15 cellular contexts compared by ENCODE assay signal in genomic region chrX:94576367-94577004, GRCh38.
DNase-seq lines count a peak whose midpoint lies in the region; ATAC-seq, FAIRE-seq and TF ChIP-seq lines count a peak whose summit lies in the region.
"Had no signal": no experiment of that assay in that cellular context is flagged by ENCODE, and none has a peak within 500 bp of the region (broad histone marks: within the 10 kb centered on the region; RNA-seq: fewer than 3 reads in every experiment).

No MANE protein-coding gene starts in this region.

- no peak overlapping the region for H4K5ac ChIP-seq in IMR-90 (ENCODE audit: low read depth, low read length)

- ATAC-seq in IMR-90 (ENCODE audit: low read depth) (no peak), GM19328 (IDR thresholded peaks at IDR 0.05; ENCODE audit: unreplicated experiment) (no peak)
- ATAC-seq: Panc1, T-helper 17 cell had no signal

- no peak overlapping the region for H3K4me3 ChIP-seq in IMR-90 (ENCODE audit: insufficient read depth, low read depth, low read length)
- no peak overlapping the region for H3K4me3 ChIP-seq in kidney (ENCODE audit: low read length in 2 of 2)
- no peak overlapping the region for H3K4me3 ChIP-seq in tibial nerve

- no peak overlapping the region for H2AK5ac ChIP-seq in IMR-90 (ENCODE audit: low read depth, low read length)

- no peak overlapping the region for H3K56ac ChIP-seq in IMR-90 (ENCODE audit: extremely low read depth, insufficient read depth, low read length)

- no peak overlapping the region for H2BK15ac ChIP-seq in IMR-90 (ENCODE audit: low read depth, low read length)

- H3K79me1 ChIP-seq in IMR-90 (ENCODE audit: low read depth in 1 of 2, low read length in 2 of 2) = no peaks in the 10 kb centered on the region

- dilution Hi-C loops in IMR-90 (cut with HindIII; ENCODE audit: low sequenced_read_pairs, unreplicated experiment) = no loop called here

- H3K9ac ChIP-seq in IMR-90 (ENCODE audit: low read depth, low read length) (no peak overlapping the region), kidney (ENCODE audit: low read length in 2 of 2) (no peak overlapping the region)
- H3K9ac ChIP-seq: parathyroid adenoma had no signal

- in situ Hi-C loops in IMR-90 (cut with MboI; ENCODE audit: low sequenced_read_pairs) = no loop called here
- in situ Hi-C loops in SK-MEL-5 (cut with HindIII; ENCODE audit: low pct_unique_long_range_greater_than_20kb, low sequenced_read_pairs) = no loop called here

- CTCF ChIA-PET in IMR-90 (lab: Yijun Ruan, JAX) = no interaction called here

- no peak overlapping the region for H3K18ac ChIP-seq in IMR-90 (ENCODE audit: low read depth, low read length)

- BruUV-seq in IMR-90 (replicated peaks; lab: Mats Ljungman, UMichigan) = no TSS peak

- H3K9me3 ChIP-seq in IMR-90 (ENCODE audit: control insufficient read depth, insufficient read depth, low read length) = no peaks in the 10 kb centered on the region; the same call in 1 of the 2 replicates
- no peaks in the 10 kb centered on the region for H3K9me3 ChIP-seq in kidney (ENCODE audit: control insufficient read depth in 1 of 2, low read length in 2 of 2)
- H3K9me3 ChIP-seq in tibial nerve = no peaks in the 10 kb centered on the region

- H4K8ac ChIP-seq in IMR-90 (ENCODE audit: low read depth in 2 of 2, low read length in 2 of 2) = no peak overlapping the region

- no peak overlapping the region for H3K14ac ChIP-seq in IMR-90 (replicated peaks; ENCODE audit: low read depth, low read length)

- H3K4me1 ChIP-seq in IMR-90 (ENCODE audit: control insufficient read depth, insufficient read depth, low read length) (no peaks in the 10 kb centered on the region), kidney (ENCODE audit: control insufficient read depth in 1 of 2, insufficient read depth in 1 of 2, low read depth in 1 of 2, low read length in 2 of 2) (no peaks in the 10 kb centered on the region), tibial nerve (no peaks in the 10 kb centered on the region)
- H3K4me1 ChIP-seq: parathyroid adenoma had no signal

- no peak for TF ChIP-seq EP300 in tibial nerve (IDR thresholded peaks at IDR 0.05)

- peak; percentile 41 for FAIRE-seq in kidney (lab: Jason Lieb, UNC)
- FAIRE-seq: endothelial cell of umbilical vein had no signal

- no peak for DNase-seq in IMR-90
- DNase-seq in SK-MEL-5 (ENCODE audit: low read depth, low spot score) = peak; percentile 8
- DNase-seq in kidney = no peak
- no peak for DNase-seq in posterior cingulate gyrus
- DNase-seq in tibial nerve (ENCODE audit: low spot score in 2 of 2) = no peak
- DNase-seq in NCI-H146 (lab: John Stamatoyannopoulos, UW) = no peak
- DNase-seq: activated CD4-positive, alpha-beta T cell treated with anti-CD3 and anti-CD28 coated beads for 1 hour; activated naive CD8-positive, alpha-beta T cell treated with anti-CD3 and anti-CD28 coated beads for 36 hours; NCI-H226; T-helper 17 cell had no signal

- peak; percentile 53 for TF ChIP-seq CTCF in C4-2B (conservative IDR thresholded peaks at IDR 0.05)
- 0 out of 2 replicates have a peak, but pooled peaks have one; percentile 7 for TF ChIP-seq CTCF in IMR-90 (conservative IDR thresholded peaks at IDR 0.05; ENCODE audit: low read depth, low read length)
- TF ChIP-seq CTCF in kidney (IDR thresholded peaks at IDR 0.05; ENCODE audit: borderline replicate concordance, extremely low read depth, insufficient read depth) = no peak
- TF ChIP-seq CTCF in tibial nerve (IDR thresholded peaks at IDR 0.05) = peak in 2 of 5 experiments; percentile 11 to 30

- TF ChIP-seq POLR2A in IMR-90 (IDR thresholded peaks at IDR 0.05; ENCODE audit: low read depth, low read length) (no peak), tibial nerve (IDR thresholded peaks at IDR 0.05) (no peak)

- no peak overlapping the region for H3K23ac ChIP-seq in IMR-90 (ENCODE audit: low read depth, low read length)

- intact Hi-C loops in IMR-90 (cut with micrococcal nuclease) = no loop called here
- intact Hi-C loops in kidney (cut with DNase I) = no loop called here
- intact Hi-C loops in posterior cingulate gyrus (cut with DNase I) = no loop called here

- H2BK20ac ChIP-seq in IMR-90 (ENCODE audit: low read depth, low read length) = no peak overlapping the region

- H3K4me2 ChIP-seq in IMR-90 (ENCODE audit: low read depth, low read length) = no peak overlapping the region

- no peak overlapping the region for H2AFZ ChIP-seq in IMR-90 (replicated peaks; ENCODE audit: low read length, poor library complexity)
- H2AFZ ChIP-seq: parathyroid adenoma had no signal

- H3K27me3 ChIP-seq in IMR-90 (ENCODE audit: control insufficient read depth, insufficient read depth, low read length) = no peaks in the 10 kb centered on the region
- H3K27me3 ChIP-seq in tibial nerve = no peaks in the 10 kb centered on the region

- no peaks in the 10 kb centered on the region for H4K20me1 ChIP-seq in IMR-90 (ENCODE audit: insufficient read depth, low read length)

- no peaks in the 10 kb centered on the region for H3K36me3 ChIP-seq in IMR-90 (ENCODE audit: control insufficient read depth, insufficient read depth, low read length)
- H3K36me3 ChIP-seq in kidney (ENCODE audit: control insufficient read depth in 1 of 2, insufficient read depth in 2 of 2, low read length in 2 of 2) = no peaks in the 10 kb centered on the region
- no peaks in the 10 kb centered on the region for H3K36me3 ChIP-seq in tibial nerve

- no peak overlapping the region for H4K91ac ChIP-seq in IMR-90 (ENCODE audit: insufficient read depth, low read depth, low read length)

- TF ChIP-seq RAD21 in IMR-90 (IDR thresholded peaks at IDR 0.05; ENCODE audit: low read length) = no peak

- H2BK120ac ChIP-seq in IMR-90 (ENCODE audit: low read depth, low read length) = no peak overlapping the region

- H3K27ac ChIP-seq in C4-2B (no peak overlapping the region), IMR-90 (ENCODE audit: insufficient read depth, low read length) (no peak overlapping the region), kidney (ENCODE audit: low read depth in 2 of 2, low read length in 2 of 2) (no peak overlapping the region), tibial nerve (no peak overlapping the region)
- H3K27ac ChIP-seq: parathyroid adenoma had no signal

- no peak overlapping the region for H3K4ac ChIP-seq in IMR-90 (ENCODE audit: low read depth, low read length)

- POLR2A ChIA-PET in IMR-90 (lab: Charles Lee; ENCODE audit: unreplicated experiment) = no interaction called here

- no peak overlapping the region for H2BK5ac ChIP-seq in IMR-90 (ENCODE audit: low read depth, low read length, poor library complexity, severe bottlenecking)

- H2AK9ac ChIP-seq in IMR-90 (replicated peaks; ENCODE audit: low read depth, low read length, poor library complexity) = no peak overlapping the region

- WGBS in IMR-90 (ENCODE audit: extremely low coverage in 2 of 2, insufficient read length in 1 of 2), 2 experiments = no CpG with 5 or more reads among the region's 2 CpGs
- 58 to 68% methylated on average over 2 of the region's 2 CpGs for WGBS in tibial nerve, 2 donors

- H3K9me1 ChIP-seq in IMR-90 (ENCODE audit: insufficient read depth, low read length) = no peaks in the 10 kb centered on the region

TF ChIP-seq in IMR-90, 13 proteins besides CTCF, POLR2A, EP300 and RAD21:
- TF ChIP-seq RFX5 (IDR thresholded peaks at IDR 0.05; ENCODE audit: low read depth, low read length) = no peak
- peak; percentile 91 for TF ChIP-seq MAFK (IDR thresholded peaks at IDR 0.05; ENCODE audit: low read depth, low read length)
